In the genomic region with DNA sequence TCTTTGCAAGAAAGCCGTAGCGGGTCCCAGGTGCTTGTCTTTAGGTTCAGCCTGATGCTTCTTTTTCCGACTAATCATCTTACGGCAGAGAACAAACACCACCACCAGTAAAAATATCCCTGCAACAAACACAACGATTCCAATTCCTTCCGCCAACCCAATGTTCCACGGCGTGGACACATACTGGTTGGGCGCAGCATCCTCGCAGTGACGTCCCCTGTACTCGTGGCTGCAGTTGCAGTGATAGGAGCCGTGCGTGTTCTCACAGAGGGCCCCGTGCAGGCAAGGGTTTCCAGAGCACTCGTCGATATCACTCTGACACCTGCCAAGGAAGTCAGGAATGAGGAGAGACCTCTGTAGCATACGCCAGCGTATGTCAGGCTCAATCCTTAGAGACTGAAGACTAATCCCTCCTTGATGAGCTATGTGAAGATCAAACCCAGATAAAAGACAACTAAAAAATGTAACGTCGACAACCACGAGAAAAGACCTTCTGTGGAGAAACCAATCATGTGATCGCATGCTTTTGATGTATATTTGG, we compare ENCODE assay signal across 30 cellular contexts. TPM values are rescaled to one million over a fixed set of nuclear protein-coding genes. Genes with fewer than 3 reads are reported as not detected.
"Had no signal": no experiment of that assay in that cellular context is flagged by ENCODE, and none has a peak within 500 bp of the region (broad histone marks: within the 10 kb centered on the region; RNA-seq: fewer than 3 reads in every experiment).

No MANE protein-coding gene starts in this region.

- H3K27me3 ChIP-seq: adrenal gland, body of pancreas, MG63, SJCRH30 had no signal

- H3K9me2 ChIP-seq: SK-N-SH had no signal

- H3K27ac ChIP-seq: adrenal gland, body of pancreas, SJCRH30, VCaP had no signal

- H3K4me1 ChIP-seq: adrenal gland, body of pancreas, SJCRH30 had no signal

- DNase-seq: activated CD4-positive, alpha-beta T cell treated with anti-CD3 and anti-CD28 coated beads for 4 hours; activated CD8-positive, alpha-beta memory T cell treated with anti-CD3 and anti-CD28 coated beads, Interleukin-2, amount 50 U/mL, for 4 hours; activated CD8-positive, alpha-beta T cell treated with anti-CD3 and anti-CD28 coated beads for 36 hours; activated naive CD4-positive, alpha-beta T cell treated with anti-CD3 and anti-CD28 coated beads, Interleukin-2, amount 50 U/mL, for 16 hours; activated naive CD8-positive, alpha-beta T cell treated with anti-CD3 and anti-CD28 coated beads, Interleukin-2, amount 10 ng/mL, durations not matched to agents 7 days and 5 days; activated T-cell treated with anti-CD3 and anti-CD28 coated beads, Interleukin-2, amount 50 U/mL, for 72 hours; adrenal gland; anterior cingulate cortex; body of pancreas; KG1; MG63; NCI-H1105; NCI-H1436; NCI-H1694 treated with DMSO at 0.1 percent for 48 hours; NCI-H2029 treated with DMSO at 0.1 percent for 48 hours; NCI-H345; NCI-H510A; NCI-H526 treated with DMSO at 0.1 percent for 48 hours; NCI-H82; OCI-M1; RPMI8226; SJCRH30; SK-N-SH; T-helper 1 cell had no signal

- H3K4me1 Mint-ChIP-seq: activated naive CD8-positive, alpha-beta T cell treated with anti-CD3 and anti-CD28 coated beads, Interleukin-2, amount 10 ng/mL, durations not matched to agents 7 days and 5 days; central memory CD8-positive, alpha-beta T cell had no signal

- ATAC-seq: activated CD8-positive, alpha-beta T cell treated with anti-CD3 and anti-CD28 coated beads for 36 hours; activated T-cell treated with anti-CD3 and anti-CD28 coated beads, Interleukin-2, amount 50 U/mL, for 72 hours; body of pancreas; Panc1; Right ventricle myocardium inferior had no signal

- H3K9me3 Mint-ChIP-seq: activated CD8-positive, alpha-beta T cell treated with anti-CD3 and anti-CD28 coated beads for 36 hours; activated naive CD8-positive, alpha-beta T cell treated with anti-CD3 and anti-CD28 coated beads, Interleukin-2, amount 10 ng/mL, durations not matched to agents 7 days and 5 days; activated T-cell treated with anti-CD3 and anti-CD28 coated beads, Interleukin-2, amount 50 U/mL, for 72 hours; activated T-helper 2 cell treated with anti-CD3 and anti-CD28 coated beads, Interferon-gamma antibody, Interleukin-2, Interleukin-4, amounts not matched to agents 10 μg/mL and 5 μg/mL and 100 μg/mL, durations not matched to agents 14 hours and 24 hours and 36 hours; central memory CD8-positive, alpha-beta T cell had no signal

- H3K36me3 Mint-ChIP-seq: activated naive CD8-positive, alpha-beta T cell treated with anti-CD3 and anti-CD28 coated beads, Interleukin-2, amount 10 ng/mL, durations not matched to agents 7 days and 5 days had no signal

- H3K9me3 ChIP-seq: adrenal gland, body of pancreas, MG63, SJCRH30, SK-N-SH had no signal

- H3K27me3 Mint-ChIP-seq: activated CD8-positive, alpha-beta T cell treated with anti-CD3 and anti-CD28 coated beads for 36 hours; activated naive CD8-positive, alpha-beta T cell treated with anti-CD3 and anti-CD28 coated beads, Interleukin-2, amount 10 ng/mL, durations not matched to agents 7 days and 5 days; central memory CD8-positive, alpha-beta T cell had no signal

- H3K36me3 ChIP-seq: adrenal gland, MG63 had no signal

- H3K9ac ChIP-seq: SK-N-SH had no signal

- H3K4me3 ChIP-seq: adrenal gland, body of pancreas, MG63, SJCRH30 had no signal

- H3K27ac Mint-ChIP-seq: activated CD8-positive, alpha-beta T cell treated with anti-CD3 and anti-CD28 coated beads for 36 hours; activated naive CD8-positive, alpha-beta T cell treated with anti-CD3 and anti-CD28 coated beads, Interleukin-2, amount 10 ng/mL, durations not matched to agents 7 days and 5 days; activated T-cell treated with anti-CD3 and anti-CD28 coated beads, Interleukin-2, amount 50 U/mL, for 72 hours; activated T-helper 2 cell treated with anti-CD3 and anti-CD28 coated beads, Interferon-gamma antibody, Interleukin-2, Interleukin-4, amounts not matched to agents 10 μg/mL and 5 μg/mL and 100 μg/mL, durations not matched to agents 14 hours and 24 hours and 36 hours had no signal

- H3K4me3 Mint-ChIP-seq: activated CD8-positive, alpha-beta T cell treated with anti-CD3 and anti-CD28 coated beads for 36 hours; activated naive CD8-positive, alpha-beta T cell treated with anti-CD3 and anti-CD28 coated beads, Interleukin-2, amount 10 ng/mL, durations not matched to agents 7 days and 5 days; activated T-cell treated with anti-CD3 and anti-CD28 coated beads, Interleukin-2, amount 50 U/mL, for 72 hours; central memory CD8-positive, alpha-beta T cell had no signal

- H3K4me2 ChIP-seq: SK-N-SH had no signal

RNA-seq across cellular contexts. Expression of a gene that starts 41.6 kb away (rescaled TPM):
- total RNA-seq: activated CD8-positive, alpha-beta T cell treated with anti-CD3 and anti-CD28 coated beads for 36 hours; activated naive CD8-positive, alpha-beta T cell treated with anti-CD3 and anti-CD28 coated beads, Interleukin-2, amount 10 ng/mL, durations not matched to agents 7 days and 5 days; activated T-cell treated with anti-CD3 and anti-CD28 coated beads, Interleukin-2, amount 50 U/mL, for 72 hours; activated T-helper 2 cell treated with anti-CD3 and anti-CD28 coated beads, Interferon-gamma antibody, Interleukin-2, Interleukin-4, amounts not matched to agents 10 μg/mL and 5 μg/mL and 100 μg/mL, durations not matched to agents 14 hours and 24 hours and 36 hours; adrenal gland; Right ventricle myocardium inferior; SJCRH30; T-helper 2 cell treated with Interferon-gamma antibody and Interleukin-4, amounts not matched to agents 100 ng/mL and 5 ng/mL, for 36 hours had no signal
- polyA plus RNA-seq: adrenal gland, SK-N-SH had no signal
